Comparison of ENCODE assay signal across 14 cellular contexts in genomic region chr16:7013990-7014389, GRCh38.
DNase-seq lines count a peak whose midpoint lies in the region; ATAC-seq and TF ChIP-seq lines count a peak whose summit lies in the region.
"Had no signal": no experiment of that assay in that cellular context is flagged by ENCODE, and none has a peak within 500 bp of the region (broad histone marks: within the 10 kb centered on the region; RNA-seq: fewer than 3 reads in every experiment).

No MANE protein-coding gene starts in this region.

- no peak overlapping the region for H3K9ac ChIP-seq in IMR-90 (ENCODE audit: low read depth, low read length)
- no peak overlapping the region for H3K9ac ChIP-seq in mesendoderm (ENCODE audit: low read length)

- H2BK15ac ChIP-seq in IMR-90 (ENCODE audit: low read depth, low read length), result no peak overlapping the region
- no peak overlapping the region for H2BK15ac ChIP-seq in mesendoderm (replicated peaks; ENCODE audit: low read depth)

- no peak overlapping the region for H3K23ac ChIP-seq in IMR-90 (ENCODE audit: low read depth, low read length)
- H3K23ac ChIP-seq in mesendoderm (ENCODE audit: low read length), result no peak overlapping the region

- no peak overlapping the region for H2BK5ac ChIP-seq in IMR-90 (ENCODE audit: low read depth, low read length, poor library complexity, severe bottlenecking)
- no peak overlapping the region for H2BK5ac ChIP-seq in mesendoderm (ENCODE audit: low read length)

- H2BK120ac ChIP-seq in IMR-90 (ENCODE audit: low read depth, low read length), result no peak overlapping the region
- H2BK120ac ChIP-seq in mesendoderm (ENCODE audit: low read depth, low read length), result no peak overlapping the region

- no peak overlapping the region for H4K91ac ChIP-seq in IMR-90 (ENCODE audit: insufficient read depth, low read depth, low read length)

- H4K5ac ChIP-seq in IMR-90 (ENCODE audit: low read depth, low read length) (no peak overlapping the region), mesendoderm (ENCODE audit: low read length) (no peak overlapping the region)

- no peaks in the 10 kb centered on the region for H4K20me1 ChIP-seq in IMR-90 (ENCODE audit: insufficient read depth, low read length)

- intact Hi-C loops in IMR-90 (cut with micrococcal nuclease), result no loop called here

- H3K4me2 ChIP-seq in IMR-90 (ENCODE audit: low read depth, low read length), result no peak overlapping the region
- H3K4me2 ChIP-seq in mesendoderm (ENCODE audit: low read length), result no peak overlapping the region

- dilution Hi-C loops in IMR-90 (cut with HindIII; ENCODE audit: low sequenced_read_pairs, unreplicated experiment), result no loop called here

- in situ Hi-C loops in IMR-90 (cut with MboI; ENCODE audit: low sequenced_read_pairs), result no loop called here

- H3K27me3 ChIP-seq in IMR-90 (ENCODE audit: control insufficient read depth, insufficient read depth, low read length) (no peaks in the 10 kb centered on the region), mesendoderm (ENCODE audit: insufficient read depth, low read length, poor library complexity) (no peaks in the 10 kb centered on the region)

- no peaks in the 10 kb centered on the region for H3K4me1 ChIP-seq in IMR-90 (ENCODE audit: control insufficient read depth, insufficient read depth, low read length)
- H3K4me1 ChIP-seq in mesendoderm (ENCODE audit: control insufficient read depth, low read depth, low read length), result no peaks in the 10 kb centered on the region

- H2BK20ac ChIP-seq in IMR-90 (ENCODE audit: low read depth, low read length), result no peak overlapping the region

- no peak overlapping the region for H3K14ac ChIP-seq in IMR-90 (replicated peaks; ENCODE audit: low read depth, low read length)

- H2AK9ac ChIP-seq in IMR-90 (replicated peaks; ENCODE audit: low read depth, low read length, poor library complexity), result no peak overlapping the region

- ATAC-seq in IMR-90 (ENCODE audit: low read depth) (no peak), HG03175 (IDR thresholded peaks at IDR 0.05; ENCODE audit: unreplicated experiment) (no peak), GM21529 (IDR thresholded peaks at IDR 0.05; ENCODE audit: unreplicated experiment) (no peak)
- ATAC-seq: activated T-cell treated with anti-CD3 and anti-CD28 coated beads, Interleukin-2, amount 50 U/mL, for 72 hours had no signal

- no CpG with 5 or more reads among the region's 5 CpGs for WGBS in IMR-90 (ENCODE audit: extremely low coverage in 2 of 2, insufficient read length in 1 of 2), 2 experiments
- no CpG with 5 or more reads among the region's 5 CpGs for WGBS in mesendoderm (ENCODE audit: extremely low coverage, insufficient coverage, low lambda C conversion rate)

- H3K4me3 ChIP-seq in IMR-90 (ENCODE audit: insufficient read depth, low read depth, low read length) (no peak overlapping the region), choroid plexus epithelial cell (ENCODE audit: low read depth, low read length) (no peak overlapping the region), mesendoderm (ENCODE audit: low read length) (no peak overlapping the region)

- no TSS peak for BruUV-seq in IMR-90 (replicated peaks; lab: Mats Ljungman, UMichigan)

- TF ChIP-seq POLR2A in IMR-90 (IDR thresholded peaks at IDR 0.05; ENCODE audit: low read depth, low read length), result no peak

- no peaks in the 10 kb centered on the region for H3K79me1 ChIP-seq in IMR-90 (ENCODE audit: low read depth in 1 of 2, low read length in 2 of 2)
- no peaks in the 10 kb centered on the region for H3K79me1 ChIP-seq in mesendoderm (ENCODE audit: low read length)

- TF ChIP-seq CTCF in IMR-90 (conservative IDR thresholded peaks at IDR 0.05; ENCODE audit: low read depth, low read length), result no peak
- no peak for TF ChIP-seq CTCF in choroid plexus epithelial cell (conservative IDR thresholded peaks at IDR 0.05; ENCODE audit: low read depth, low read length)

- POLR2A ChIA-PET in IMR-90 (lab: Charles Lee; ENCODE audit: unreplicated experiment), result no interaction called here

- no peak overlapping the region for H2AFZ ChIP-seq in IMR-90 (replicated peaks; ENCODE audit: low read length, poor library complexity)

- DNase-seq in IMR-90 (peak; percentile 5), NAMALWA (ENCODE audit: low spot score) (peak; percentile 30), choroid plexus epithelial cell (ENCODE audit: low read depth) (peak; percentile 4), mesendoderm (peak; percentile 32), HPDE6-E6E7 (ENCODE audit: extremely low spot score) (no peak), KG1 (lab: John Stamatoyannopoulos, UW) (no peak)
- DNase-seq: activated CD4-positive, alpha-beta memory T cell treated with anti-CD3 and anti-CD28 coated beads, Interleukin-2, amount 10 ng/mL, durations not matched to agents 7 days and 5 days; activated T-cell treated with anti-CD3 and anti-CD28 coated beads, Interleukin-2, amount 50 U/mL, for 72 hours; islet precursor cell; midbrain; NCI-H187; NCI-H526 had no signal

- CTCF ChIA-PET in IMR-90 (lab: Yijun Ruan, JAX), result no interaction called here

- no peaks in the 10 kb centered on the region for H3K9me1 ChIP-seq in IMR-90 (ENCODE audit: insufficient read depth, low read length)

- H3K79me2 ChIP-seq in mesendoderm (ENCODE audit: control insufficient read depth, insufficient read depth, low read length), result no peaks in the 10 kb centered on the region

- H4K8ac ChIP-seq in IMR-90 (ENCODE audit: low read depth in 2 of 2, low read length in 2 of 2), result no peak overlapping the region
- no peak overlapping the region for H4K8ac ChIP-seq in mesendoderm (ENCODE audit: low read depth, low read length)

- H3K36me3 ChIP-seq in IMR-90 (ENCODE audit: control insufficient read depth, insufficient read depth, low read length) (no peaks in the 10 kb centered on the region), mesendoderm (ENCODE audit: control insufficient read depth, insufficient read depth, low read length) (no peaks in the 10 kb centered on the region)

- peaks cover 4% of the 10 kb centered on the region; the same call in 1 of the 2 replicates for H3K9me3 ChIP-seq in IMR-90 (ENCODE audit: control insufficient read depth, insufficient read depth, low read length)

- no peak overlapping the region for H3K56ac ChIP-seq in IMR-90 (ENCODE audit: extremely low read depth, insufficient read depth, low read length)
- no peak overlapping the region for H3K56ac ChIP-seq in mesendoderm (ENCODE audit: low read length)

- H3K27ac ChIP-seq in IMR-90 (ENCODE audit: insufficient read depth, low read length), result no peak overlapping the region
- no peak overlapping the region for H3K27ac ChIP-seq in mesendoderm (ENCODE audit: low read depth, low read length)

- no peak overlapping the region for H3K18ac ChIP-seq in IMR-90 (ENCODE audit: low read depth, low read length)
- H3K18ac ChIP-seq in mesendoderm (ENCODE audit: low read length), result no peak overlapping the region

- H3K4ac ChIP-seq in IMR-90 (ENCODE audit: low read depth, low read length) (no peak overlapping the region), mesendoderm (ENCODE audit: low read depth, low read length) (no peak overlapping the region)

- no peak for TF ChIP-seq RAD21 in IMR-90 (IDR thresholded peaks at IDR 0.05; ENCODE audit: low read length)

- no peak overlapping the region for H2AK5ac ChIP-seq in IMR-90 (ENCODE audit: low read depth, low read length)
- H2AK5ac ChIP-seq in mesendoderm (ENCODE audit: low read length), result no peak overlapping the region

TF ChIP-seq in IMR-90, 13 proteins besides CTCF, POLR2A, EP300 and RAD21:
- TF ChIP-seq RCOR1 (IDR thresholded peaks at IDR 0.05; ENCODE audit: insufficient replicate concordance, low read length) (no peak), MAFK (IDR thresholded peaks at IDR 0.05; ENCODE audit: low read depth, low read length) (no peak), CHD1 (IDR thresholded peaks at IDR 0.05; ENCODE audit: low read depth, low read length) (no peak), FOS (IDR thresholded peaks at IDR 0.05; ENCODE audit: low read depth, low read length) (no peak), MXI1 (IDR thresholded peaks at IDR 0.05; ENCODE audit: borderline replicate concordance, low read depth, low read length) (no peak), NFE2L2 (IDR thresholded peaks at IDR 0.05; ENCODE audit: low read depth, low read length) (no peak), USF2 (IDR thresholded peaks at IDR 0.05; ENCODE audit: low read depth, low read length) (no peak)

Comparison
In these comparisons a context has a peak if more than half of its experiments do, and no peak if none do; other contexts are left out.
1. DNase-seq: peak in IMR-90 (single experiment), NAMALWA (single experiment), choroid plexus epithelial cell (single experiment) and mesendoderm (single experiment); none in HPDE6-E6E7 (single experiment) and KG1 (single experiment).